ENCODE assay signal across 1 cellular context in genomic region chr16:22008215-22009142, GRCh38.
TF ChIP-seq lines count a peak whose summit lies in the region.

No MANE protein-coding gene starts in this region.

TF ChIP-seq in H1, 55 proteins besides CTCF, POLR2A, EP300 and RAD21:
- TF ChIP-seq ATF2 (IDR thresholded peaks at IDR 0.05; ENCODE audit: low read length) (no peak), KDM4A (IDR thresholded peaks at IDR 0.05; ENCODE audit: low read depth, low read length, severe bottlenecking) (peak; percentile 58)
